ENCODE assay signal across 16 cellular contexts in the genomic region with DNA sequence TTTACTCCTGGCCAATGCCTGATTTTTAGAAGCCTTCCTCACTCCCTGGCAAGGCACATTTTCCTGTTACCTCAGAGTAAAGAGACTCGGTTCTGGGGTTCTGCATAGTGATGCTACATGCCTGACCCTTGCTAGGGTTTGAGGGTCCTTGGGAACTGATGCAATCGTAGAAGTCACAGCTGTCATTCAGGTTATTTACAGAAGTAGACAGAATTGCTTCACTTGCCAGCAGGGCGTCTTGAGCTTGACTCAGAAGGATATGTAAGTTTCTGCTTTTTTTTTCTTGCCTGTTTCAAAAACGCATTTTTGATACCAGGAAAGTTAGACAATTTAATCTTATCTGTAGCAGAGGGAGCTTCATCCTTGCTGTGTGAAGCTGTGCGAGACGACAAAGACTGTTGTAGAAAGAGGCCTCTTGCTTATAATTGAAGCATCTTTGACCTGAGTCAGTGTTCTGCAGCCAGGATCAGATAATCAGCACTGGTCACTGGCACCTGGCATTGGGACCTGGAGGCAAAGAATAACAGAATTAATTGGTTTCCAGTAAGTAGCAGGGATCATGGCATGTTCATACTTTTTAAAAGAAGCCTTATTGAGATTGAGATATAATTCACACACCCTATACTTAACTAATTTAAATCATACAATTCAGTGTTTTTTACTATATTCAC. TPM values are rescaled to one million over a fixed set of nuclear protein-coding genes. Genes with fewer than 3 reads are reported as not detected.
DNase-seq lines count a peak whose midpoint lies in the region; ATAC-seq and TF ChIP-seq lines count a peak whose summit lies in the region.
"Had no signal": no experiment of that assay in that cellular context is flagged by ENCODE, and none has a peak within 500 bp of the region (broad histone marks: within the 10 kb centered on the region; RNA-seq: fewer than 3 reads in every experiment).

No MANE protein-coding gene starts in this region.

- TF ChIP-seq CTCF in VCaP (conservative IDR thresholded peaks at IDR 0.05), result no peak
- no peak for TF ChIP-seq CTCF in foreskin fibroblast (IDR thresholded peaks at IDR 0.05; ENCODE audit: low read depth, low read length)
- TF ChIP-seq CTCF in ascending aorta (IDR thresholded peaks at IDR 0.05), result no peak

- H3K4me1 ChIP-seq in BLaER1 treated with 17β-estradiol and CSF1 and Interleukin-3, amounts not matched to agents 10 nM and 100 nM, result peaks cover 0 to 34% (median 10%) of the 10 kb centered on the region in 10 experiments; a peak in 11 of 20 replicates
- no peaks in the 10 kb centered on the region for H3K4me1 ChIP-seq in ascending aorta
- H3K4me1 ChIP-seq: SJCRH30 had no signal

- H3K27me3 ChIP-seq in BLaER1 treated with 17β-estradiol and CSF1 and Interleukin-3, amounts not matched to agents 10 nM and 100 nM, result no peaks in the 10 kb centered on the region
- H3K27me3 ChIP-seq in ascending aorta, result no peaks in the 10 kb centered on the region
- H3K27me3 ChIP-seq: SJCRH30 had no signal

- intact Hi-C loops in ascending aorta (cut with DNase I), result no loop called here

- peak overlapping the region in 6 of 11 experiments; percentile 1 to 76 (median 62); a peak in 10 of 22 replicates for H3K4me2 ChIP-seq in BLaER1 treated with 17β-estradiol and CSF1 and Interleukin-3, amounts not matched to agents 10 nM and 100 nM

- no peaks in the 10 kb centered on the region for H3K36me3 ChIP-seq in BLaER1 treated with 17β-estradiol and CSF1 and Interleukin-3, amounts not matched to agents 10 nM and 100 nM
- H3K36me3 ChIP-seq in ascending aorta, result no peaks in the 10 kb centered on the region
- H3K36me3 ChIP-seq: SJCRH30 had no signal

- H3K9ac ChIP-seq in BLaER1 treated with 17β-estradiol and CSF1 and Interleukin-3, amounts not matched to agents 10 nM and 100 nM, result no peak overlapping the region

- ATAC-seq in GM19455 (IDR thresholded peaks at IDR 0.05; ENCODE audit: unreplicated experiment), result no peak

- H3K9me3 ChIP-seq in BLaER1 treated with 17β-estradiol and CSF1 and Interleukin-3, amounts not matched to agents 10 nM and 100 nM (replicated peaks in 1 of 11), result no peaks in the 10 kb centered on the region
- no peaks in the 10 kb centered on the region for H3K9me3 ChIP-seq in ascending aorta
- H3K9me3 ChIP-seq: SJCRH30 had no signal

- H4K20me1 ChIP-seq in BLaER1 treated with 17β-estradiol and CSF1 and Interleukin-3, amounts not matched to agents 10 nM and 100 nM, result no peaks in the 10 kb centered on the region

- H3K27ac ChIP-seq in BLaER1 treated with 17β-estradiol and CSF1 and Interleukin-3, amounts not matched to agents 10 nM and 100 nM, result peak overlapping the region in 4 of 11 experiments; percentile 11 to 57 (median 28); a peak in 6 of 22 replicates
- peak overlapping the region; percentile 36 for H3K27ac ChIP-seq in VCaP
- no peak overlapping the region for H3K27ac ChIP-seq in ascending aorta
- H3K27ac ChIP-seq: SJCRH30 had no signal

- no peak overlapping the region for H3K4me3 ChIP-seq in BLaER1 treated with 17β-estradiol and CSF1 and Interleukin-3, amounts not matched to agents 10 nM and 100 nM
- H3K4me3 ChIP-seq in foreskin fibroblast (ENCODE audit: low read depth in 1 of 2, low read length in 2 of 2) (no peak overlapping the region), ascending aorta (no peak overlapping the region)
- H3K4me3 ChIP-seq: SJCRH30 had no signal

- DNase-seq in MV-4-11 (lab: John Stamatoyannopoulos, UW) (peak; percentile 83), medulla oblongata (ENCODE audit: extremely low spot score) (peak; percentile 51), foreskin fibroblast (no peak), NCI-H1048 (lab: John Stamatoyannopoulos, UW) (no peak), ascending aorta (ENCODE audit: low spot score in 2 of 2) (no peak)
- DNase-seq: DMS 273 treated with DMSO at 0.1 percent for 48 hours, H7, IMR-90, Kasumi-1, NCI-H1694, NCI-H446, SJCRH30, T-helper 1 cell had no signal

RNA-seq across cellular contexts. Expression of a gene that starts 24.8 kb away (rescaled TPM):
- total RNA-seq in ascending aorta, result 0.43 TPM
- total RNA-seq: IMR-90, SJCRH30 had no signal

Comparison
In these comparisons a context has a peak if more than half of its experiments do, and no peak if none do; other contexts are left out.
1. DNase-seq: peak in MV-4-11 (single experiment) and medulla oblongata (single experiment); none in foreskin fibroblast (0 of 2), NCI-H1048 (single experiment) and ascending aorta (0 of 2).